ENCODE assay signal across 8 cellular contexts in genomic region chr17:75084039-75084660, GRCh38. TPM values are rescaled to one million over a fixed set of nuclear protein-coding genes. Genes with fewer than 3 reads are reported as not detected.
A peak's percentile ranks its signal among the peaks of the same experiment; 100 is the strongest.
DNase-seq lines count a peak whose midpoint lies in the region; ATAC-seq, FAIRE-seq and TF ChIP-seq lines count a peak whose summit lies in the region.
"Had no signal": no experiment of that assay in that cellular context is flagged by ENCODE, and none has a peak within 500 bp of the region (broad histone marks: within the 10 kb centered on the region; RNA-seq: fewer than 3 reads in every experiment).

No MANE protein-coding gene starts in this region.

- no peak for FAIRE-seq in GM12892 (lab: Jason Lieb, UNC)

- H3K27ac ChIP-seq in mammary epithelial cell (ENCODE audit: insufficient read depth, low read depth, low read length) (no peak overlapping the region), thyroid gland (peak overlapping the region in 2 of 3 donors; percentile 14 to 55)

- TF ChIP-seq CTCF in MCF 10A (IDR thresholded peaks at IDR 0.05; ENCODE audit: unreplicated experiment) (no peak), mammary epithelial cell (conservative IDR thresholded peaks at IDR 0.05 in 1 of 2, IDR thresholded peaks at IDR 0.05 in 1 of 2; ENCODE audit: extremely low read depth in 1 of 2, insufficient read depth in 1 of 2, low read depth in 1 of 2, low read length in 2 of 2) (no peak), chondrocyte (IDR thresholded peaks at IDR 0.05) (peak; percentile 37), thyroid gland (IDR thresholded peaks at IDR 0.05) (no peak)

- H3K36me3 Mint-ChIP-seq in MCF 10A (ENCODE audit: insufficient read depth, unreplicated experiment) (no peaks in the 10 kb centered on the region), chondrocyte (ENCODE audit: low read depth) (no peaks in the 10 kb centered on the region)
- H3K36me3 Mint-ChIP-seq: CD4-positive, CD25-positive, alpha-beta regulatory T cell had no signal

- H3K4me2 ChIP-seq in mammary epithelial cell (ENCODE audit: insufficient read depth, low read depth, low read length): no peak overlapping the region

- H3K4me1 Mint-ChIP-seq in MCF 10A (ENCODE audit: insufficient read depth, unreplicated experiment) (peaks cover 23% of the 10 kb centered on the region), chondrocyte (ENCODE audit: low read depth) (peaks cover 55% of the 10 kb centered on the region)

- no peaks in the 10 kb centered on the region for H3K36me3 ChIP-seq in mammary epithelial cell (ENCODE audit: insufficient read depth, low read length)
- H3K36me3 ChIP-seq in thyroid gland: no peaks in the 10 kb centered on the region

- H3K27me3 Mint-ChIP-seq in MCF 10A (ENCODE audit: insufficient read depth, unreplicated experiment) (no peaks in the 10 kb centered on the region), chondrocyte (ENCODE audit: low read depth) (no peaks in the 10 kb centered on the region)
- H3K27me3 Mint-ChIP-seq: CD4-positive, CD25-positive, alpha-beta regulatory T cell had no signal

- H3K27me3 ChIP-seq in mammary epithelial cell (ENCODE audit: insufficient read depth, low read length): no peaks in the 10 kb centered on the region
- no peaks in the 10 kb centered on the region for H3K27me3 ChIP-seq in thyroid gland

- H3K4me1 ChIP-seq in mammary epithelial cell (ENCODE audit: insufficient read depth, low read length): peaks cover 29% of the 10 kb centered on the region
- H3K4me1 ChIP-seq in thyroid gland: peaks cover 23 to 46% of the 10 kb centered on the region in 2 donors

- BruUV-seq in MCF 10A (replicated peaks; lab: Mats Ljungman, UMichigan) (no TSS peak), mammary epithelial cell (replicated peaks; lab: Mats Ljungman, UMichigan) (no TSS peak)

- POLR2A ChIA-PET in MCF 10A (lab: Yijun Ruan, JAX): interaction anchor here (1.3 to 1.6 kb wide), 5 partner anchors 11 to 50 kb away, joined by 3 to 6 read pairs (median 5); no protein-coding TSS in a partner anchor

- H4K20me1 ChIP-seq in mammary epithelial cell (ENCODE audit: insufficient read depth, low read length): no peaks in the 10 kb centered on the region

- no peak for ATAC-seq in left colon

- no peaks in the 10 kb centered on the region for H3K9me3 Mint-ChIP-seq in MCF 10A (ENCODE audit: unreplicated experiment)
- no peaks in the 10 kb centered on the region for H3K9me3 Mint-ChIP-seq in chondrocyte (ENCODE audit: low read depth)
- H3K9me3 Mint-ChIP-seq: CD4-positive, CD25-positive, alpha-beta regulatory T cell had no signal

- H3K9me3 ChIP-seq in mammary epithelial cell (replicated peaks; ENCODE audit: insufficient read depth, low read length): no peaks in the 10 kb centered on the region
- no peaks in the 10 kb centered on the region for H3K9me3 ChIP-seq in thyroid gland

- CTCF ChIA-PET in MCF 10A (lab: Yijun Ruan, JAX): interaction anchor here (0.7 to 1.0 kb wide), 3 partner anchors 15 to 32 kb away, joined by 3 to 6 read pairs (median 3); no protein-coding TSS in a partner anchor
- CTCF ChIA-PET in mammary epithelial cell (lab: Charles Lee; ENCODE audit: low non-redundant PET): no interaction called here

- no peak overlapping the region for H3K4me3 ChIP-seq in mammary epithelial cell (replicated peaks in 1 of 3; ENCODE audit: insufficient read depth in 1 of 3, low read depth in 2 of 3, low read length in 3 of 3)
- no peak overlapping the region for H3K4me3 ChIP-seq in thyroid gland (replicated peaks in 1 of 3)

- TF ChIP-seq POLR2A in thyroid gland (IDR thresholded peaks at IDR 0.05) (no peak), GM12892 (IDR thresholded peaks at IDR 0.05; ENCODE audit: low read depth, low read length) (no peak)

- no peak overlapping the region for H3K9ac ChIP-seq in mammary epithelial cell (ENCODE audit: insufficient read depth, low read length)

- in situ Hi-C loops in mammary epithelial cell (cut with MboI; ENCODE audit: low sequenced_read_pairs in 2 of 2): no loop called here

- intact Hi-C loops in MCF 10A (cut with micrococcal nuclease): no loop called here
- intact Hi-C loops in mammary epithelial cell (cut with micrococcal nuclease): no loop called here
- intact Hi-C loops in thyroid gland (cut with DNase I): no loop called here
- intact Hi-C loops in left colon (cut with DNase I, micrococcal nuclease): no loop called here

- 55% methylated on average over 10 of the region's 14 CpGs for WGBS in mammary epithelial cell (ENCODE audit: low coverage, missing lambda C conversion rate)
- 40 to 56% methylated on average over 10 to 14 of the region's 14 CpGs for WGBS in thyroid gland, 2 donors

- H3K27ac Mint-ChIP-seq in MCF 10A (ENCODE audit: low read depth, unreplicated experiment) (no peak overlapping the region), chondrocyte (ENCODE audit: unreplicated experiment) (peak overlapping the region; percentile 42)

- H3K4me3 Mint-ChIP-seq in MCF 10A (ENCODE audit: unreplicated experiment): no peak overlapping the region
- no peak overlapping the region for H3K4me3 Mint-ChIP-seq in chondrocyte (ENCODE audit: unreplicated experiment)

- no peaks in the 10 kb centered on the region for H3K79me2 ChIP-seq in mammary epithelial cell (ENCODE audit: insufficient read depth, low read length)

- DNase-seq in MCF 10A (ENCODE audit: unreplicated experiment): peak; percentile 60
- DNase-seq in mammary epithelial cell: no peak
- no peak for DNase-seq in chondrocyte (ENCODE audit: low spot score)
- peak in 1 of 2 donors; percentile 46 for DNase-seq in thyroid gland
- DNase-seq in GM12892 (ENCODE audit: insufficient read length): no peak
- no peak for DNase-seq in left colon
- DNase-seq: CD4-positive, CD25-positive, alpha-beta regulatory T cell; NCI-H2029 had no signal

- no peak overlapping the region for H2AFZ ChIP-seq in mammary epithelial cell (ENCODE audit: low read depth, low read length)

- dilution Hi-C loops in mammary epithelial cell (cut with HindIII; ENCODE audit: low sequenced_read_pairs): no loop called here

RNA-seq across cellular contexts. Expression of gene SLC16A5, which starts 3.6 kb away (rescaled TPM):
- total RNA-seq in MCF 10A (2022) (26.0 and 33.1 TPM in 2 replicates), mammary epithelial cell (1 to 10 TPM; 3.5 to 7.1 TPM), chondrocyte (2.1 to 3.0 TPM (median 3.0 TPM) in 3 replicates), thyroid gland (10 to 100 TPM; 24.1 to 40.3 (median 27.6) TPM), left colon (10 to 100 TPM; 26.6 to 39.6 TPM)
- 1.6 TPM for polyA plus RNA-seq in mammary epithelial cell
- 1.1 TPM for polyA minus RNA-seq in mammary epithelial cell
- 1.0 TPM for polyA plus RNA-seq in GM12892 (2012; ENCODE audit: missing spikeins)

RNA-seq across cellular contexts. Expression of gene ARMC7, which starts 25.6 kb away (rescaled TPM):
- total RNA-seq in MCF 10A (2022): 9.3 and 13.3 TPM in 2 replicates
- total RNA-seq in mammary epithelial cell: 1 to 10 TPM; 2.8 to 8.3 TPM
- 8.6 TPM for polyA plus RNA-seq in mammary epithelial cell
- 4.9 TPM for polyA minus RNA-seq in mammary epithelial cell
- total RNA-seq in chondrocyte: 10.8 to 12.3 TPM (median 12.1 TPM) in 3 replicates
- 10 to 100 TPM in 2 of 4 donors, 1 to 10 TPM in 2; 8.7 to 13.1 (median 10.5) TPM for total RNA-seq in thyroid gland
- 4.8 TPM for polyA plus RNA-seq in GM12892 (2012; ENCODE audit: missing spikeins)
- 10 to 100 TPM; 20.3 to 29.9 TPM for total RNA-seq in left colon

RNA-seq across cellular contexts. Expression of gene KCTD2, which starts 37.1 kb away (rescaled TPM):
- total RNA-seq in MCF 10A (2022) (11.9 and 12.8 TPM in 2 replicates), mammary epithelial cell (10 to 100 TPM; 13.7 to 20.5 TPM), chondrocyte (16.8 to 20.4 TPM (median 17.1 TPM) in 3 replicates), thyroid gland (10 to 100 TPM; 33.6 to 48.6 (median 41.7) TPM), left colon (10 to 100 TPM; 16.7 to 19.7 TPM)
- polyA plus RNA-seq in mammary epithelial cell: 16.8 TPM
- 26.4 TPM for polyA minus RNA-seq in mammary epithelial cell
- polyA plus RNA-seq in GM12892 (2012; ENCODE audit: missing spikeins): 9.9 TPM

RNA-seq across cellular contexts. Expression of gene ATP5PD, which starts 37.4 kb away (rescaled TPM):
- total RNA-seq in MCF 10A (2022): 362 and 455 TPM in 2 replicates
- total RNA-seq in mammary epithelial cell: 100 to 1,000 TPM; 142 to 269 TPM
- polyA plus RNA-seq in mammary epithelial cell: 382 TPM
- 123 TPM for polyA minus RNA-seq in mammary epithelial cell
- 178 to 185 TPM (median 183 TPM) in 3 replicates for total RNA-seq in chondrocyte
- total RNA-seq in thyroid gland: 100 to 1,000 TPM; 172 to 408 (median 330) TPM
- polyA plus RNA-seq in GM12892 (2012; ENCODE audit: missing spikeins): 366 TPM
- 100 to 1,000 TPM; 310 to 381 TPM for total RNA-seq in left colon

RNA-seq across cellular contexts. Expression of gene NT5C, which starts 47.4 kb away (rescaled TPM):
- 105 and 113 TPM in 2 replicates for total RNA-seq in MCF 10A (2022)
- total RNA-seq in mammary epithelial cell: 10 to 100 TPM; 45.7 to 65.7 TPM
- polyA plus RNA-seq in mammary epithelial cell: 37.9 TPM
- 27.5 TPM for polyA minus RNA-seq in mammary epithelial cell
- total RNA-seq in chondrocyte: 23.3 to 31.2 TPM (median 30.4 TPM) in 3 replicates
- total RNA-seq in thyroid gland: 100 to 1,000 TPM in 3 of 4 donors, 10 to 100 TPM in 1; 84.7 to 203 (median 107) TPM
- polyA plus RNA-seq in GM12892 (2012; ENCODE audit: missing spikeins): 33.8 TPM
- total RNA-seq in left colon: 10 to 100 TPM; 77.6 to 86.6 TPM
